In the genomic region with DNA sequence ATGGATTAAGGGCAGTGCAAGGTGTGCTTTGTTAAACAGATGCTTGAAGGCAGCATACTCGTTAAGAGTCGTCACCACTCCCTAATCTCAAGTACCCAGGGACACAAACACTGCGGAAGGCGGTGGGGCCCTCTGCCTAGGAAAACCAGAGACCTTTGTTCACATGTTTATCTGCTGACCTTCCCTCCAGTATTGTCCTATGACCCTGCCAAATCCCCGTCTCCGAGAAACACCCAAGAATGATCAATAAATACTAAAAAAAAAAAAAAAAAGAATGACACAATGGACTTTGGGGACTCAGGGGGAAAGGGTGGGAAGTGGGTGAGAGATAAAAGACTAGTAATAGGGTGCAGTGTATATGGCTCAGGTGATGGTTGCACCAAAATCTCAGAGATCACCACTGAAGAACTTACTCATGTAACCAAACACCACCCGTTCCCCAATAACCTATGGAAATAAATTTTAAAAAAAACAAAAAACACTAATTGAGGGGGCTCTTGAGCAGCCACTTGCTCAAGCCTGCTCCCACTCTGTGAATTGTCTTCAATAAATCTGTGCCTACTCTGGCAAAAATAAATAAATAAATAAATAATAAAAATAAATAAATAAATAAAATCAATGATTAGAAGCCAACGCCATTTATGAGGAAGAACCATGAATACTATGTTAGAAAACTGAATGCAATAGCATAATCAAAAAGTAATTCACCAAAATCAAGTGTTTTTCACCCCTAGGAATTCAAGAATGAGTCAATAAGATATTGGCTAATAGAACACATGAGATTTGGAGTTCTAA, we compare ENCODE assay signal across 1 cellular context. TPM values are rescaled to one million over a fixed set of nuclear protein-coding genes. Genes with fewer than 3 reads are reported as not detected.
"Had no signal": no experiment of that assay in that cellular context is flagged by ENCODE, and none has a peak within 500 bp of the region (broad histone marks: within the 10 kb centered on the region; RNA-seq: fewer than 3 reads in every experiment).

No MANE protein-coding gene starts in this region.

RNA-seq across cellular contexts. Expression of a gene that starts 25.0 kb away (rescaled TPM):
- polyA plus RNA-seq: GM23338 had no signal
